In genomic region chr1:192439373-192440025, GRCh38 we compare ENCODE assay signal across 11 cellular contexts.
DNase-seq lines count a peak whose midpoint lies in the region; ATAC-seq and TF ChIP-seq lines count a peak whose summit lies in the region.
"Had no signal": no experiment of that assay in that cellular context is flagged by ENCODE, and none has a peak within 500 bp of the region (broad histone marks: within the 10 kb centered on the region; RNA-seq: fewer than 3 reads in every experiment).

No MANE protein-coding gene starts in this region.

- H3K36me3 ChIP-seq in upper lobe of left lung, result no peaks in the 10 kb centered on the region

- H3K27me3 ChIP-seq in upper lobe of left lung, result no peaks in the 10 kb centered on the region

- H3K4me1 ChIP-seq in upper lobe of left lung, result no peaks in the 10 kb centered on the region

- no peak overlapping the region for H3K4me3 ChIP-seq in upper lobe of left lung

- TF ChIP-seq CTCF in upper lobe of left lung (IDR thresholded peaks at IDR 0.05), result no peak

- DNase-seq in Daoy (ENCODE audit: low read depth) (peak; percentile 89), NCI-H226 (peak; percentile 61), dedifferentiated amniotic fluid mesenchymal stem cell (ENCODE audit: extremely low spot score) (peak; percentile 39), non-pigmented ciliary epithelial cell (ENCODE audit: low read depth) (peak; percentile 53), upper lobe of left lung (no peak), NOMO-1 (lab: John Stamatoyannopoulos, UW; ENCODE audit: unreplicated experiment in 2 of 2) (no peak)
- DNase-seq: activated CD4-positive, alpha-beta T cell treated with anti-CD3 and anti-CD28 coated beads, Interleukin-2, amount 10 ng/mL, durations not matched to agents 24 days and 14 days; activated gamma-delta T cell treated with Interleukin-2 at 50 U/mL for 16 hours; NCI-H526 treated with DMSO at 0.1 percent for 48 hours had no signal

- H3K9me3 ChIP-seq in upper lobe of left lung, result no peaks in the 10 kb centered on the region

- ATAC-seq in GM21447 (IDR thresholded peaks at IDR 0.05; ENCODE audit: unreplicated experiment), result no peak
- no peak for ATAC-seq in upper lobe of left lung (ENCODE audit: low FRiP score in 2 of 2)
- no peak for ATAC-seq in HG02588 (IDR thresholded peaks at IDR 0.05; ENCODE audit: unreplicated experiment)

- TF ChIP-seq EP300 in upper lobe of left lung (IDR thresholded peaks at IDR 0.05), result no peak

- no peak for TF ChIP-seq POLR2A in upper lobe of left lung (IDR thresholded peaks at IDR 0.05)

- whole genome bisulfite sequencing in upper lobe of left lung, 2 donors, result 71 to 72% methylated on average over 6 of the region's 6 CpGs

- no peak overlapping the region for H3K27ac ChIP-seq in upper lobe of left lung

Comparison
In these comparisons a context has a peak if more than half of its experiments do, and no peak if none do; other contexts are left out.
1. DNase-seq: peak in Daoy (single experiment), NCI-H226 (single experiment), dedifferentiated amniotic fluid mesenchymal stem cell (single experiment) and non-pigmented ciliary epithelial cell (single experiment); none in upper lobe of left lung (0 of 2) and NOMO-1 (0 of 2).